ENCODE assay signal across 19 cellular contexts in the genomic region with DNA sequence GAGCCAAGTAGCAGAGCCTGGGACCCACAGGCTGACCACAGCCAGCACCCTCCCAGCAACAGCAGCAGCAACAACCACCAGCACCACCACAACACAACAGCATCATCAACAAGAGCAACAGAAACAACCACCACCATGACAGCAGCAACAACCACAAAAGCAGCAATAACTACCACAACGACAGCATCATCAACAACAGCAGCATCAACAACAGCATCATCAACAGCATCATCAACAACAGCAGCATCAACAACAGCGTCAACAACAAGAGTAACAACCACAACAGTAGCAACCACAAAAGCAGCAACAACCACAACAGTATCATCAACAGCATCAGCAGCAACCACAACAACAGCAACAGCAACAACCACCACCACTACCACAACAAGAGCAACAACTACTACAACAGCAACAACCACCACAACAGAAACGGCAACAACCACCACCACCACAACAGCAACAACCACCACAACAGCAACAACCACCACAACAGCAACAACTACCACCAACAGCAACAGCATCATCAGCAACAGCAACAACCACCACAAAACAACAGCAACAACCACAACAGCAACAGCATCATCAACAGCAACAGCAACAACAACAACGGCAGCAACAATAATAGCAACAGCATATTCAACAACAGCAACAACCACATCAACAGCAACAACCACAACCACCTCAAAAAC. TPM values are rescaled to one million over a fixed set of nuclear protein-coding genes. Genes with fewer than 3 reads are reported as not detected.
"Had no signal": no experiment of that assay in that cellular context is flagged by ENCODE, and none has a peak within 500 bp of the region (broad histone marks: within the 10 kb centered on the region; RNA-seq: fewer than 3 reads in every experiment).

No MANE protein-coding gene starts in this region.

- H3K27ac ChIP-seq: ascending aorta, breast epithelium, esophagus squamous epithelium, heart right ventricle, sigmoid colon, testis, upper lobe of right lung had no signal

- H3K9me3 Mint-ChIP-seq: activated naive CD4-positive, alpha-beta T cell treated with anti-CD3 and anti-CD28 coated beads, Interleukin-2, amount 50 U/mL, for 24 hours; naive thymus-derived CD8-positive, alpha-beta T cell; stimulated activated effector memory CD8-positive, alpha-beta T cell treated with anti-CD3 and anti-CD28 coated beads, Interleukin-12 subunit alpha, Interleukin-12 subunit beta, amount 100 ng/mL, for 72 hours had no signal

- H3K36me3 ChIP-seq: ascending aorta, breast epithelium, esophagus squamous epithelium, heart right ventricle, sigmoid colon, upper lobe of right lung had no signal

- H3K4me1 Mint-ChIP-seq: activated CD4-positive, alpha-beta memory T cell treated with anti-CD3 and anti-CD28 coated beads, Interleukin-2, amount 10 ng/mL, durations not matched to agents 7 days and 5 days; activated naive CD4-positive, alpha-beta T cell treated with anti-CD3 and anti-CD28 coated beads, Interleukin-2, amount 50 U/mL, for 24 hours had no signal

- H3K4me3 ChIP-seq: ascending aorta, breast epithelium, esophagus squamous epithelium, heart right ventricle, sigmoid colon, testis, upper lobe of right lung had no signal

- H3K4me1 ChIP-seq: ascending aorta, breast epithelium, esophagus squamous epithelium, heart right ventricle, sigmoid colon, testis, upper lobe of right lung had no signal

- H3K27ac Mint-ChIP-seq: activated CD4-positive, alpha-beta memory T cell treated with anti-CD3 and anti-CD28 coated beads, Interleukin-2, amount 10 ng/mL, durations not matched to agents 7 days and 5 days; activated CD8-positive, alpha-beta memory T cell treated with anti-CD3 and anti-CD28 coated beads, Interleukin-2, amount 10 ng/mL, durations not matched to agents 7 days and 5 days; activated naive CD4-positive, alpha-beta T cell treated with anti-CD3 and anti-CD28 coated beads, Interleukin-2, amount 50 U/mL, for 24 hours; dendritic cell treated with granulocyte-macrophage colony-stimulating factor and Interleukin-4, amounts not matched to agents 40 ng/mL and 50 ng/mL, for 4 days; stimulated activated effector memory CD8-positive, alpha-beta T cell treated with anti-CD3 and anti-CD28 coated beads, Interleukin-12 subunit alpha, Interleukin-12 subunit beta, amount 100 ng/mL, for 72 hours had no signal

- H3K4me3 Mint-ChIP-seq: activated CD4-positive, alpha-beta memory T cell treated with anti-CD3 and anti-CD28 coated beads, Interleukin-2, amount 10 ng/mL, durations not matched to agents 7 days and 5 days; activated CD8-positive, alpha-beta memory T cell treated with anti-CD3 and anti-CD28 coated beads, Interleukin-2, amount 10 ng/mL, durations not matched to agents 7 days and 5 days; activated naive CD4-positive, alpha-beta T cell treated with anti-CD3 and anti-CD28 coated beads, Interleukin-2, amount 50 U/mL, for 24 hours; dendritic cell treated with granulocyte-macrophage colony-stimulating factor and Interleukin-4, amounts not matched to agents 40 ng/mL and 50 ng/mL, for 4 days; naive thymus-derived CD8-positive, alpha-beta T cell; stimulated activated effector memory CD8-positive, alpha-beta T cell treated with anti-CD3 and anti-CD28 coated beads, Interleukin-12 subunit alpha, Interleukin-12 subunit beta, amount 100 ng/mL, for 72 hours had no signal

- DNase-seq: activated CD4-positive, alpha-beta memory T cell treated with anti-CD3 and anti-CD28 coated beads, Interleukin-2, amount 10 ng/mL, durations not matched to agents 7 days and 5 days; activated CD8-positive, alpha-beta memory T cell treated with anti-CD3 and anti-CD28 coated beads, Interleukin-2, amount 10 ng/mL, durations not matched to agents 7 days and 5 days; activated gamma-delta T cell; effector memory CD4-positive, alpha-beta T cell; esophagus squamous epithelium; heart right ventricle; naive thymus-derived CD8-positive, alpha-beta T cell; sigmoid colon; stimulated activated CD4-positive, alpha-beta T cell treated with anti-CD3 and anti-CD28 coated beads, Interleukin-4, amount 100 ng/mL, for 24 hours; testis; upper lobe of right lung had no signal

- ATAC-seq: activated CD8-positive, alpha-beta memory T cell treated with anti-CD3 and anti-CD28 coated beads, Interleukin-2, amount 10 ng/mL, durations not matched to agents 7 days and 5 days; heart right ventricle; naive thymus-derived CD8-positive, alpha-beta T cell; stimulated activated effector memory CD8-positive, alpha-beta T cell treated with anti-CD3 and anti-CD28 coated beads, Interleukin-12 subunit alpha, Interleukin-12 subunit beta, amount 100 ng/mL, for 72 hours; upper lobe of right lung had no signal

- H3K27me3 ChIP-seq: ascending aorta, testis had no signal

- H3K36me3 Mint-ChIP-seq: activated naive CD4-positive, alpha-beta T cell treated with anti-CD3 and anti-CD28 coated beads, Interleukin-2, amount 50 U/mL, for 24 hours; naive thymus-derived CD8-positive, alpha-beta T cell; stimulated activated effector memory CD8-positive, alpha-beta T cell treated with anti-CD3 and anti-CD28 coated beads, Interleukin-12 subunit alpha, Interleukin-12 subunit beta, amount 100 ng/mL, for 72 hours had no signal

- H3K9me3 ChIP-seq: ascending aorta, breast epithelium, esophagus squamous epithelium, heart right ventricle, sigmoid colon, testis, upper lobe of right lung had no signal

RNA-seq across cellular contexts. Expression of gene FGF3, which starts 22.1 kb away (rescaled TPM):
- total RNA-seq: activated CD4-positive, alpha-beta memory T cell treated with anti-CD3 and anti-CD28 coated beads, Interleukin-2, amount 10 ng/mL, durations not matched to agents 7 days and 5 days; activated CD8-positive, alpha-beta memory T cell treated with anti-CD3 and anti-CD28 coated beads, Interleukin-2, amount 10 ng/mL, durations not matched to agents 7 days and 5 days; ascending aorta; breast epithelium; esophagus squamous epithelium; heart right ventricle; lower leg skin; naive thymus-derived CD8-positive, alpha-beta T cell; sigmoid colon; T-helper 2 cell treated with Interferon-gamma antibody and Interleukin-4, amounts not matched to agents 100 ng/mL and 5 ng/mL, for 36 hours; upper lobe of right lung had no signal
- polyA plus RNA-seq: adipose tissue; heart right ventricle; naive thymus-derived CD8-positive, alpha-beta T cell; sigmoid colon had no signal
